26 cellular contexts compared by ENCODE assay signal in genomic region chr11:10572533-10572932, GRCh38. TPM values are rescaled to one million over a fixed set of nuclear protein-coding genes. Genes with fewer than 3 reads are reported as not detected.
"Had no signal": no experiment of that assay in that cellular context is flagged by ENCODE, and none has a peak within 500 bp of the region (broad histone marks: within the 10 kb centered on the region; RNA-seq: fewer than 3 reads in every experiment).

No MANE protein-coding gene starts in this region.

- H3K4me3 ChIP-seq: breast epithelium, mucosa of descending colon, smooth muscle cell, thyroid gland had no signal

- DNase-seq: activated B cell treated with CpG ODN at 0.5 μM for 24 hours; activated CD4-positive, alpha-beta T cell treated with anti-CD3 and anti-CD28 coated beads for 36 hours; activated CD4-positive, alpha-beta T cell treated with anti-CD3 and anti-CD28 coated beads, Interleukin-2, amount 50 U/mL, for 4 hours; activated CD8-positive, alpha-beta memory T cell treated with anti-CD3 and anti-CD28 coated beads for 24 hours; activated CD8-positive, alpha-beta memory T cell treated with anti-CD3 and anti-CD28 coated beads, Interleukin-2, amount 50 U/mL, for 4 hours; activated T-cell treated with anti-CD3 and anti-CD28 coated beads, Interleukin-2, amount 50 U/mL, for 24 hours; cerebellar nuclear complex; cortex of kidney; foreskin fibroblast; glutamatergic neuron; hypothalamus; mucosa of descending colon; nephron progenitor cell; nucleus accumbens; stimulated activated CD4-positive, alpha-beta T cell treated with anti-CD3 and anti-CD28 coated beads, Interleukin-15, amount 100 ng/mL, for 24 hours; stimulated activated CD8-positive, alpha-beta memory T cell treated with anti-CD3 and anti-CD28 coated beads, Interleukin-4, amount 100 ng/mL, for 48 hours; stimulated activated naive B cell treated with anti-CD40 and anti-IgM and Interleukin-4, amounts not matched to agents 10 μg/mL and 1 μg/mL and 100 μg/mL, for 72 hours; thyroid gland had no signal

- FAIRE-seq: islet of Langerhans had no signal

- ATAC-seq: activated CD4-positive, alpha-beta T cell treated with anti-CD3 and anti-CD28 coated beads for 36 hours; activated naive CD4-positive, alpha-beta T cell treated with anti-CD3 and anti-CD28 coated beads, Interleukin-2, amount 50 U/mL, for 72 hours; activated T-helper 17 cell treated with anti-CD3 and anti-CD28 coated beads, Interleukin-2, amount 50 U/mL, for 72 hours; mucosa of descending colon; sciatic nerve had no signal

- H3K4me1 ChIP-seq: breast epithelium, parathyroid adenoma, thyroid gland had no signal

- H3K9me3 ChIP-seq: breast epithelium, mucosa of descending colon, thyroid gland had no signal

- H3K36me3 ChIP-seq: breast epithelium, thyroid gland had no signal

- H3K27ac ChIP-seq: breast epithelium, parathyroid adenoma, thyroid gland had no signal

- H3K27me3 ChIP-seq: breast epithelium, thyroid gland had no signal

RNA-seq across cellular contexts. Expression of gene LYVE1, which starts 4.1 kb away (rescaled TPM):
- total RNA-seq: activated B cell treated with CpG ODN at 0.5 μM for 24 hours; activated CD4-positive, alpha-beta T cell treated with anti-CD3 and anti-CD28 coated beads for 36 hours; activated naive CD4-positive, alpha-beta T cell treated with anti-CD3 and anti-CD28 coated beads, Interleukin-2, amount 50 U/mL, for 72 hours; activated T-helper 17 cell treated with anti-CD3 and anti-CD28 coated beads, Interleukin-2, amount 50 U/mL, for 72 hours; smooth muscle cell; T-helper 1 cell treated with Interleukin-12 subunit alpha and Interleukin-12 subunit beta and Interleukin-4 antibody, amounts not matched to agents 30 ng/mL and 1 ng/mL, for 36 hours had no signal
- polyA plus RNA-seq: smooth muscle cell had no signal
